1 cellular context compared by ENCODE assay signal in genomic region chr11:68030318-68031135, GRCh38.
TF ChIP-seq lines count a peak whose summit lies in the region.

Gene NDUFS8, plus strand, starts transcription at chr11:68030681. Its CDS starts 1,471 bp downstream, at chr11:68032152.

TF ChIP-seq in HepG2, 621 proteins besides CTCF, POLR2A, EP300 and RAD21 (continued from another document and continues in another):
- no peak; the same call in 1 of the 2 replicates for TF ChIP-seq ZNF574 (CRISPR knock-in tag; IDR thresholded peaks at IDR 0.05)
- TF ChIP-seq BCL3 (CRISPR knock-in tag; IDR thresholded peaks at IDR 0.05) = peak; percentile 81
- peak; percentile 52 for TF ChIP-seq ZNF883 (CRISPR knock-in tag; IDR thresholded peaks at IDR 0.05; ENCODE audit: not compliant biosample characterization)
- peak; percentile 21; the same call in 1 of the 2 replicates for TF ChIP-seq FOXA3 (CRISPR knock-in tag; IDR thresholded peaks at IDR 0.05)
- no peak for TF ChIP-seq ZNF740 (CRISPR knock-in tag; IDR thresholded peaks at IDR 0.05)
- TF ChIP-seq PAWR (CRISPR knock-in tag; IDR thresholded peaks at IDR 0.05; ENCODE audit: borderline replicate concordance) = no peak
- TF ChIP-seq PRDM15 (CRISPR knock-in tag; IDR thresholded peaks at IDR 0.05) = no peak
- TF ChIP-seq ZBTB34 (CRISPR knock-in tag; IDR thresholded peaks at IDR 0.05) = no peak
- no peak for TF ChIP-seq CCAR2 (optimal IDR thresholded peaks at IDR 0.05; ENCODE audit: low read depth, low read length)
- no peak for TF ChIP-seq SUZ12 (IDR thresholded peaks at IDR 0.05; ENCODE audit: low read depth, low read length)
- TF ChIP-seq ZNF274 (CRISPR knock-in tag; IDR thresholded peaks at IDR 0.05) = peak; percentile 75; the same call in 1 of the 2 replicates
- TF ChIP-seq AGO1 (IDR thresholded peaks at IDR 0.05; ENCODE audit: low read depth, low read length, poor library complexity, severe bottlenecking) = no peak
- peak; percentile 82 for TF ChIP-seq ZNF605 (CRISPR knock-in tag; IDR thresholded peaks at IDR 0.05)
- TF ChIP-seq MBD4 (IDR thresholded peaks at IDR 0.05; ENCODE audit: borderline replicate concordance, low read length) = no peak
- TF ChIP-seq USF2 (IDR thresholded peaks at IDR 0.05; ENCODE audit: low read depth, low read length) = no peak
- TF ChIP-seq USF2 (CRISPR knock-in tag; IDR thresholded peaks at IDR 0.05; ENCODE audit: borderline replicate concordance) = no peak
- peak; percentile 78; the same call in 1 of the 2 replicates for TF ChIP-seq THAP11 (CRISPR knock-in tag; IDR thresholded peaks at IDR 0.05)
- no peak for TF ChIP-seq KAT2B (IDR thresholded peaks at IDR 0.05; ENCODE audit: borderline replicate concordance, low read depth, low read length)
- no peak for TF ChIP-seq PBX2 (CRISPR knock-in tag; IDR thresholded peaks at IDR 0.05)
- no peak for TF ChIP-seq ZNF652 (CRISPR knock-in tag; IDR thresholded peaks at IDR 0.05; ENCODE audit: borderline replicate concordance, low read depth)
- TF ChIP-seq FOXP4 (CRISPR knock-in tag; IDR thresholded peaks at IDR 0.05) = no peak
- peak; percentile 89 for TF ChIP-seq ZNF547 (CRISPR knock-in tag; IDR thresholded peaks at IDR 0.05)
- no peak for TF ChIP-seq TERF1 (CRISPR knock-in tag; IDR thresholded peaks at IDR 0.05)
- TF ChIP-seq MAFK (conservative IDR thresholded peaks at IDR 0.05 in 1 of 2, IDR thresholded peaks at IDR 0.05 in 1 of 2; ENCODE audit: low read length in 2 of 2) = no peak
- TF ChIP-seq CC2D1A (CRISPR knock-in tag; IDR thresholded peaks at IDR 0.05) = no peak
- no peak; the same call in 1 of the 2 replicates for TF ChIP-seq BHLHE40 (IDR thresholded peaks at IDR 0.05; ENCODE audit: low read length)
- TF ChIP-seq ZNF263 (CRISPR knock-in tag; IDR thresholded peaks at IDR 0.05) = no peak
- TF ChIP-seq ZNF124 (CRISPR knock-in tag; IDR thresholded peaks at IDR 0.05) = peak; percentile 63
- TF ChIP-seq AKNA (CRISPR knock-in tag; IDR thresholded peaks at IDR 0.05; ENCODE audit: borderline replicate concordance) = no peak
- no peak for TF ChIP-seq ZNF253 (CRISPR knock-in tag; IDR thresholded peaks at IDR 0.05; ENCODE audit: borderline replicate concordance)
- no peak for TF ChIP-seq GABPA (IDR thresholded peaks at IDR 0.05; ENCODE audit: low read depth, low read length)
- TF ChIP-seq GABPA (CRISPR knock-in tag; IDR thresholded peaks at IDR 0.05; ENCODE audit: low read depth) = peak; percentile 93
- TF ChIP-seq BCL6 (CRISPR knock-in tag; IDR thresholded peaks at IDR 0.05) = 0 out of 2 replicates have a peak, but pooled peaks have one; percentile 23
- TF ChIP-seq ZSCAN21 (CRISPR knock-in tag; IDR thresholded peaks at IDR 0.05; ENCODE audit: borderline replicate concordance) = no peak; the same call in 1 of the 2 replicates
- TF ChIP-seq HOXA3 (CRISPR knock-in tag; IDR thresholded peaks at IDR 0.05) = peak; percentile 34; the same call in 1 of the 2 replicates
